In the genomic region with DNA sequence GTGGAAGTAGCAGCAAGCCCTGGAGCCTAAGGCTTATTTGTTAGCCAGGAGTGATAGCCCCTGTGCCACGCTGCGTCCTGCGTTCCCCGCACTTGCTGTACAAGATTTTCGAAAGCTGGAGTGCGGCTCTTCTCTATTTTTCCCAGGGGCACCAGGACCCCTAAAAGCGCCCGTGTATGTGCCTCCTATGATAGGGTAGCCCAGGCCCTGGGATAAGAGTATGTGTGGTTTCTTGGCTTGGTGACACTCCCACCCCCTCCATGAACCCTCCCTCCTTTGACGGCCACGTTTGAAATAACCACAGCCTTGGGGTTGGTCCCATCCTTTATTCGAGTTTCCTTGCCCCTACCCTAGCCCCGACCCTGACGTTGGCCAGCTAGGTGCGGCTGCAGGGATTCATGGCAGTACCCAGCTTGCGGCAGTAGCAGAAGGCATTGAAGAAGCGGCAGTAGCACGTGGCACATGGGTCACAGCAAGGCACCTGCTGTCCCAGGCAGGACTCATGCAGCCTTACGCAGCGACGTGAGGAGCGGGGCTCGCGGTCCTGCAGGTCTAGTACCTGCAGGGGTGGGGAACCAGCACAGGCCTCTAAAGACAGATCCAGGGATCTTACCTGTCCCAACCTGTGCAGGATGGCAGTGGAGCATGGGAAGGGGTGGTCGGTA, we compare ENCODE assay signal across 10 cellular contexts. TPM values are rescaled to one million over a fixed set of nuclear protein-coding genes. Genes with fewer than 3 reads are reported as not detected.
DNase-seq lines count a peak whose midpoint lies in the region; ATAC-seq and TF ChIP-seq lines count a peak whose summit lies in the region.
"Had no signal": no experiment of that assay in that cellular context is flagged by ENCODE, and none has a peak within 500 bp of the region (broad histone marks: within the 10 kb centered on the region; RNA-seq: fewer than 3 reads in every experiment).

No MANE protein-coding gene starts in this region.

- H3K27ac ChIP-seq in body of pancreas (peak overlapping the region in 3 of 4 donors; percentile 56 to 98 (median 93)), upper lobe of left lung (peak overlapping the region in 3 of 4 donors; percentile 97 to 98 (median 98))

- TF ChIP-seq CTCF in body of pancreas (IDR thresholded peaks at IDR 0.05) (no peak), mesothelial cell of epicardium (IDR thresholded peaks at IDR 0.05; ENCODE audit: unreplicated experiment) (no peak), upper lobe of left lung (IDR thresholded peaks at IDR 0.05) (no peak)

- no peak for DNase-seq in activated naive CD4-positive, alpha-beta T cell treated with Interleukin-2 at 50 U/mL for 16 hours
- DNase-seq in body of pancreas (no peak), mesothelial cell of epicardium (ENCODE audit: low spot score in 2 of 2, unreplicated experiment in 2 of 2) (no peak), upper lobe of left lung (peak in 1 of 2 donors; percentile 81), NCI-H1694 treated with DMSO at 0.1 percent for 48 hours (lab: John Stamatoyannopoulos, UW) (no peak)

- peaks cover 1% of the 10 kb centered on the region for H3K36me3 Mint-ChIP-seq in activated naive CD4-positive, alpha-beta T cell treated with anti-CD3 and anti-CD28 coated beads, Interleukin-2, amount 50 U/mL, for 24 hours
- H3K36me3 Mint-ChIP-seq in mesothelial cell of epicardium, result peaks cover 2% of the 10 kb centered on the region

- no peaks in the 10 kb centered on the region for H3K27me3 ChIP-seq in body of pancreas
- H3K27me3 ChIP-seq in upper lobe of left lung, result no peaks in the 10 kb centered on the region

- intact Hi-C loops in body of pancreas (cut with DNase I), result no loop called here

- WGBS in body of pancreas, 2 donors, result 76 to 89% methylated on average over 24 of the region's 24 CpGs
- 68 to 75% methylated on average over 18 to 24 of the region's 24 CpGs for WGBS in upper lobe of left lung, 2 donors

- H3K4me1 Mint-ChIP-seq in activated naive CD4-positive, alpha-beta T cell treated with anti-CD3 and anti-CD28 coated beads, Interleukin-2, amount 50 U/mL, for 24 hours, result peaks cover 38% of the 10 kb centered on the region
- peaks cover 20% of the 10 kb centered on the region for H3K4me1 Mint-ChIP-seq in mesothelial cell of epicardium

- H3K4me3 ChIP-seq in body of pancreas (no peak overlapping the region), upper lobe of left lung (peak overlapping the region in 3 of 4 donors; percentile 78 to 94 (median 93))

- TF ChIP-seq POLR2A in body of pancreas (IDR thresholded peaks at IDR 0.05) (no peak), upper lobe of left lung (IDR thresholded peaks at IDR 0.05) (no peak)

- no peak for TF ChIP-seq EP300 in upper lobe of left lung (IDR thresholded peaks at IDR 0.05)

- peak overlapping the region; percentile 98 for H3K4me3 Mint-ChIP-seq in activated naive CD4-positive, alpha-beta T cell treated with anti-CD3 and anti-CD28 coated beads, Interleukin-2, amount 50 U/mL, for 24 hours
- H3K4me3 Mint-ChIP-seq in mesothelial cell of epicardium, result peak overlapping the region; percentile 98

- H3K36me3 ChIP-seq in body of pancreas (replicated peaks in 1 of 2; ENCODE audit: insufficient read depth in 1 of 2, low read depth in 2 of 2) (no peaks in the 10 kb centered on the region), upper lobe of left lung (peaks cover 0 to 4% (median 0%) of the 10 kb centered on the region in 4 donors)

- no peaks in the 10 kb centered on the region for H3K9me3 Mint-ChIP-seq in activated naive CD4-positive, alpha-beta T cell treated with anti-CD3 and anti-CD28 coated beads, Interleukin-2, amount 50 U/mL, for 24 hours
- no peaks in the 10 kb centered on the region for H3K9me3 Mint-ChIP-seq in mesothelial cell of epicardium

- no peaks in the 10 kb centered on the region for H3K27me3 Mint-ChIP-seq in activated naive CD4-positive, alpha-beta T cell treated with anti-CD3 and anti-CD28 coated beads, Interleukin-2, amount 50 U/mL, for 24 hours
- H3K27me3 Mint-ChIP-seq in mesothelial cell of epicardium (ENCODE audit: low read depth), result no peaks in the 10 kb centered on the region

- peak overlapping the region; percentile 96 for H3K27ac Mint-ChIP-seq in activated naive CD4-positive, alpha-beta T cell treated with anti-CD3 and anti-CD28 coated beads, Interleukin-2, amount 50 U/mL, for 24 hours
- peak overlapping the region; percentile 72 for H3K27ac Mint-ChIP-seq in mesothelial cell of epicardium

- H3K4me1 ChIP-seq in body of pancreas, result peaks cover 50% of the 10 kb centered on the region
- H3K4me1 ChIP-seq in upper lobe of left lung, result peaks cover 39 to 59% (median 44%) of the 10 kb centered on the region in 4 donors

- H3K9me3 ChIP-seq in body of pancreas (no peaks in the 10 kb centered on the region), upper lobe of left lung (no peaks in the 10 kb centered on the region)

- ATAC-seq in body of pancreas (no peak), upper lobe of left lung (ENCODE audit: low FRiP score in 2 of 2) (no peak), HG02970 (IDR thresholded peaks at IDR 0.05; ENCODE audit: low FRiP score, unreplicated experiment) (no peak), HG02571 (IDR thresholded peaks at IDR 0.05; ENCODE audit: unreplicated experiment) (no peak)

RNA-seq across cellular contexts. Expression of a gene that starts 1.0 kb away (rescaled TPM):
- not detected for total RNA-seq in body of pancreas
- total RNA-seq in mesothelial cell of epicardium, result not detected in 3 replicates
- 1 to 10 TPM in 3 of 6 donors, not detected in 3; 3.5 to 7.6 (median 3.8) TPM for total RNA-seq in upper lobe of left lung
- total RNA-seq: bronchial epithelial cell, M059J had no signal

RNA-seq across cellular contexts. Expression of a gene that starts 1.4 kb away (rescaled TPM):
- total RNA-seq in body of pancreas, result 100 to 1,000 TPM in 1 of 2 donors, 10 to 100 TPM in 1; 53.7 to 102 TPM
- total RNA-seq in mesothelial cell of epicardium, result 50.9 to 53.7 TPM (median 53.2 TPM) in 3 replicates
- total RNA-seq in upper lobe of left lung, result 100 to 1,000 TPM in 4 of 6 donors, 10 to 100 TPM in 2; 69.1 to 221 (median 147) TPM

RNA-seq across cellular contexts. Expression of a gene that starts 46.2 kb away (rescaled TPM):
- total RNA-seq in body of pancreas, result 10 to 100 TPM; 37.9 to 62.6 TPM
- 55.9 to 69.2 TPM (median 58.9 TPM) in 3 replicates for total RNA-seq in mesothelial cell of epicardium
- 100 to 1,000 TPM in 4 of 6 donors, 10 to 100 TPM in 2; 76.9 to 183 (median 113) TPM for total RNA-seq in upper lobe of left lung

RNA-seq across cellular contexts. Expression of a gene that starts 51.5 kb away (rescaled TPM):
- total RNA-seq in body of pancreas (10 to 100 TPM in 1 of 2 donors, 1 to 10 TPM in 1; 5.4 to 13.8 TPM), mesothelial cell of epicardium (3.0 to 4.1 TPM (median 3.7 TPM) in 3 replicates), upper lobe of left lung (1 to 10 TPM in 5 of 6 donors, under 1 TPM in 1; 0.78 to 5.0 (median 1.6) TPM)

Comparison
In these comparisons a context has a peak if more than half of its experiments do, and no peak if none do; other contexts are left out.
1. H3K4me3 ChIP-seq: peak in upper lobe of left lung (3 of 4); none in body of pancreas (0 of 2).